Comparison of ENCODE assay signal across 9 cellular contexts in genomic region chr21:42975886-42976608, GRCh38. TPM values are rescaled to one million over a fixed set of nuclear protein-coding genes. Genes with fewer than 3 reads are reported as not detected.
A peak's percentile ranks its signal among the peaks of the same experiment; 100 is the strongest.
DNase-seq lines count a peak whose midpoint lies in the region; ATAC-seq and TF ChIP-seq lines count a peak whose summit lies in the region.
"Had no signal": no experiment of that assay in that cellular context is flagged by ENCODE, and none has a peak within 500 bp of the region (broad histone marks: within the 10 kb centered on the region; RNA-seq: fewer than 3 reads in every experiment).

No MANE protein-coding gene starts in this region.

- CTCF ChIA-PET in activated naive CD4-positive, alpha-beta T cell treated with anti-CD3 and anti-CD28 coated beads for 36 hours (lab: Charles Lee) = no interaction called here

- H3K9me3 Mint-ChIP-seq in activated naive CD4-positive, alpha-beta T cell treated with anti-CD3 and anti-CD28 coated beads for 36 hours = no peaks in the 10 kb centered on the region

- intact Hi-C loops in activated naive CD4-positive, alpha-beta T cell treated with anti-CD3 and anti-CD28 coated beads for 36 hours (cut with micrococcal nuclease) = loop anchor here (2.0 kb wide), 1 partner anchor 739 kb away; no protein-coding TSS in a partner anchor
- intact Hi-C loops in transverse colon (cut with DNase I; ENCODE audit: low total_unique reads) = no loop called here

- H3K27ac ChIP-seq in liver (ENCODE audit: low read depth in 1 of 2, low read length in 2 of 2) (peak overlapping the region; percentile 89 to 97), transverse colon (peak overlapping the region; percentile 98 to 100 (median 100))

- no peak for TF ChIP-seq EP300 in transverse colon (IDR thresholded peaks at IDR 0.05; ENCODE audit: low read depth)

- in situ Hi-C loops in astrocyte of the cerebellum (cut with HindIII; ENCODE audit: low sequenced_read_pairs) = no loop called here
- in situ Hi-C loops in transverse colon (cut with MboI; ENCODE audit: low pct_ligation_motif_present in 1 of 4, low pct_unique_long_range_greater_than_20kb in 1 of 4, low sequenced_read_pairs in 3 of 4) = loop anchor here in 1 of 4 donors (10.0 kb wide), 1 partner anchor 61 kb away; no protein-coding TSS in a partner anchor

- peaks cover 14% of the 10 kb centered on the region for H3K36me3 Mint-ChIP-seq in activated naive CD4-positive, alpha-beta T cell treated with anti-CD3 and anti-CD28 coated beads for 36 hours (ENCODE audit: low read depth)

- peaks cover 0 to 3% (median 0%) of the 10 kb centered on the region in 4 donors for H3K36me3 ChIP-seq in liver (ENCODE audit: control insufficient read depth in 4 of 4, insufficient read depth in 3 of 4, low read depth in 1 of 4, low read length in 3 of 4)
- H3K36me3 ChIP-seq in transverse colon = no peaks in the 10 kb centered on the region

- H3K27ac Mint-ChIP-seq in activated naive CD4-positive, alpha-beta T cell treated with anti-CD3 and anti-CD28 coated beads for 36 hours = peak overlapping the region; percentile 94

- 41% methylated on average over 6 of the region's 6 CpGs for whole genome bisulfite sequencing in liver
- WGBS in transverse colon (ENCODE audit: low coverage in 1 of 2), 2 donors = 43 to 44% methylated on average over 6 of the region's 6 CpGs

- peak overlapping the region; percentile 84 for H3K4me3 ChIP-seq in astrocyte of the cerebellum (ENCODE audit: low read depth, low read length)
- peak overlapping the region; percentile 60 to 79 (median 75) for H3K4me3 ChIP-seq in liver (ENCODE audit: low read depth in 1 of 3, low read length in 3 of 3)
- peak overlapping the region; percentile 50 to 96 (median 84) for H3K4me3 ChIP-seq in transverse colon

- TF ChIP-seq POLR2A in transverse colon (IDR thresholded peaks at IDR 0.05) = no peak

- no peaks in the 10 kb centered on the region for H3K27me3 Mint-ChIP-seq in activated naive CD4-positive, alpha-beta T cell treated with anti-CD3 and anti-CD28 coated beads for 36 hours (ENCODE audit: low read depth)

- no peaks in the 10 kb centered on the region for H3K27me3 ChIP-seq in liver (ENCODE audit: control insufficient read depth in 4 of 4, insufficient read depth in 4 of 4, low read length in 3 of 4)
- H3K27me3 ChIP-seq in transverse colon = no peaks in the 10 kb centered on the region

- H3K9me3 ChIP-seq in liver (ENCODE audit: control insufficient read depth in 4 of 4, low read length in 3 of 4) (no peaks in the 10 kb centered on the region), transverse colon (no peaks in the 10 kb centered on the region)

- peak overlapping the region; percentile 73 to 98 for H3K9ac ChIP-seq in liver (ENCODE audit: low read depth in 1 of 2, low read length in 2 of 2)

- peaks cover 5 to 20% (median 10%) of the 10 kb centered on the region in 4 donors for H3K4me1 ChIP-seq in liver (ENCODE audit: control insufficient read depth in 4 of 4, insufficient read depth in 4 of 4, low read length in 3 of 4)
- H3K4me1 ChIP-seq in transverse colon = peaks cover 10 to 31% (median 17%) of the 10 kb centered on the region in 4 donors

- peak overlapping the region; percentile 90 for H3K4me3 Mint-ChIP-seq in activated naive CD4-positive, alpha-beta T cell treated with anti-CD3 and anti-CD28 coated beads for 36 hours

- peaks cover 44% of the 10 kb centered on the region for H3K4me1 Mint-ChIP-seq in activated naive CD4-positive, alpha-beta T cell treated with anti-CD3 and anti-CD28 coated beads for 36 hours (ENCODE audit: low read depth)

- TF ChIP-seq RAD21 in liver (IDR thresholded peaks at IDR 0.05) = no peak

- peak; percentile 21 for DNase-seq in activated naive CD4-positive, alpha-beta T cell treated with anti-CD3 and anti-CD28 coated beads for 36 hours
- DNase-seq in activated naive CD4-positive, alpha-beta T cell (lab: John Stamatoyannopoulos, UW) = no peak
- DNase-seq in astrocyte of the cerebellum (ENCODE audit: low read depth) = no peak
- no peak for DNase-seq in transverse colon
- no peak for DNase-seq in NCI-H128 (lab: John Stamatoyannopoulos, UW; ENCODE audit: unreplicated experiment)
- DNase-seq in NCI-H2196 treated with DMSO at 0.1 percent for 48 hours (lab: John Stamatoyannopoulos, UW; ENCODE audit: unreplicated experiment) = no peak

- ATAC-seq in HG03175 (IDR thresholded peaks at IDR 0.05; ENCODE audit: unreplicated experiment) = no peak

- TF ChIP-seq CTCF in astrocyte of the cerebellum (IDR thresholded peaks at IDR 0.05; ENCODE audit: low read depth, low read length, missing control alignments) = no peak
- TF ChIP-seq CTCF in liver (IDR thresholded peaks at IDR 0.05; ENCODE audit: low read depth, low read length, missing input control) = no peak
- TF ChIP-seq CTCF in transverse colon (IDR thresholded peaks at IDR 0.05) = no peak

TF ChIP-seq in liver, 16 proteins besides CTCF, POLR2A, EP300 and RAD21:
- TF ChIP-seq ATF3 (IDR thresholded peaks at IDR 0.05) (no peak), ZBTB33 (IDR thresholded peaks at IDR 0.05) (no peak), FOXA2 (IDR thresholded peaks at IDR 0.05) (no peak), GABPA (IDR thresholded peaks at IDR 0.05 in 1 of 2, conservative IDR thresholded peaks at IDR 0.05 in 1 of 2) (no peak), NR2F2 (IDR thresholded peaks at IDR 0.05) (no peak), HNF4A (conservative IDR thresholded peaks at IDR 0.05) (no peak), SP1 (IDR thresholded peaks at IDR 0.05) (no peak), REST (IDR thresholded peaks at IDR 0.05) (no peak), EGR1 (IDR thresholded peaks at IDR 0.05; ENCODE audit: low read depth in 2 of 2) (no peak), TAF1 (conservative IDR thresholded peaks at IDR 0.05) (no peak), HNF4G (IDR thresholded peaks at IDR 0.05) (no peak), RXRA (IDR thresholded peaks at IDR 0.05) (no peak), YY1 (IDR thresholded peaks at IDR 0.05) (no peak)
TF ChIP-seq in liver: peak in this region for 0.

RNA-seq across cellular contexts. Expression of gene PKNOX1, which starts 1.7 kb away (rescaled TPM):
- total RNA-seq in activated naive CD4-positive, alpha-beta T cell treated with anti-CD3 and anti-CD28 coated beads for 36 hours = 10 to 100 TPM; 15.1 to 17.6 TPM
- total RNA-seq in liver (1 to 10 TPM; 6.4 to 9.6 TPM), transverse colon (100 to 1,000 TPM in 1 of 4 donors, 10 to 100 TPM in 2, 1 to 10 TPM in 1; 9.4 to 140 (median 25.1) TPM)
- 10 to 100 TPM in 1 of 2 donors, 1 to 10 TPM in 1; 2.8 to 10.3 TPM for polyA plus RNA-seq in liver

RNA-seq across cellular contexts. Expression of gene ERVH48-1, which starts 50.6 kb away (rescaled TPM):
- total RNA-seq in activated naive CD4-positive, alpha-beta T cell treated with anti-CD3 and anti-CD28 coated beads for 36 hours = under 1 TPM in 1 of 2 experiments, not detected in 1; 0.17 TPM
- total RNA-seq in liver (under 1 TPM in 1 of 2 donors, not detected in 1; 0.19 TPM), transverse colon (not detected)
- under 1 TPM in 1 of 2 donors, not detected in 1; 0.03 TPM for polyA plus RNA-seq in liver
- total RNA-seq: subcutaneous adipose tissue had no signal
